ENCODE assay signal across 19 cellular contexts in genomic region chr3:31392568-31392967, GRCh38.
A peak's percentile ranks its signal among the peaks of the same experiment; 100 is the strongest.
DNase-seq lines count a peak whose midpoint lies in the region; ATAC-seq and TF ChIP-seq lines count a peak whose summit lies in the region.
"Had no signal": no experiment of that assay in that cellular context is flagged by ENCODE, and none has a peak within 500 bp of the region (broad histone marks: within the 10 kb centered on the region; RNA-seq: fewer than 3 reads in every experiment).

No MANE protein-coding gene starts in this region.

- no peak overlapping the region for H3K4me3 ChIP-seq in ascending aorta
- H3K4me3 ChIP-seq: adrenal gland, GM23248 had no signal

- no peak overlapping the region for H3K4me3 Mint-ChIP-seq in T-cell
- H3K4me3 Mint-ChIP-seq: mesothelial cell of epicardium had no signal

- no peaks in the 10 kb centered on the region for H3K27me3 ChIP-seq in ascending aorta
- H3K27me3 ChIP-seq: adrenal gland, neutrophil had no signal

- intact Hi-C loops in ascending aorta (cut with DNase I), result no loop called here

- CTCF ChIA-PET in T-cell (lab: Charles Lee), result no interaction called here

- DNase-seq in T-cell (no peak), hypothalamus (lab: John Stamatoyannopoulos, UW) (no peak), ascending aorta (ENCODE audit: low spot score in 2 of 2) (no peak)
- DNase-seq in activated naive CD4-positive, alpha-beta T cell treated with anti-CD3 and anti-CD28 coated beads, Interleukin-2, amount 50 U/mL, for 16 hours, result no peak
- DNase-seq: activated T-cell treated with anti-CD3 and anti-CD28 coated beads, Interleukin-2, amount 50 U/mL, for 48 hours; adrenal gland; caudate nucleus; effector memory CD4-positive, alpha-beta T cell; GM23248; NCI-H1694; NCI-H524 treated with DMSO at 0.1 percent for 48 hours; PC-3 had no signal

- no peaks in the 10 kb centered on the region for H3K9me3 ChIP-seq in ascending aorta
- H3K9me3 ChIP-seq: adrenal gland, neutrophil had no signal

- H3K27me3 Mint-ChIP-seq in T-cell, result no peaks in the 10 kb centered on the region

- peaks cover 0 to 1% (median 0%) of the 10 kb centered on the region in 3 donors for H3K9me3 Mint-ChIP-seq in T-cell

- peak overlapping the region; percentile 0 to 2 for H3K27ac Mint-ChIP-seq in T-cell
- H3K27ac Mint-ChIP-seq: mesothelial cell of epicardium had no signal

- POLR2A ChIA-PET in T-cell (lab: Charles Lee), result interaction anchor here in 1 of 2 donors (0.7 kb wide), 1 partner anchor 328 kb away, joined by 3 read pairs; no protein-coding TSS in a partner anchor

- peak; percentile 68 for ATAC-seq in GM18511 (IDR thresholded peaks at IDR 0.05; ENCODE audit: unreplicated experiment)
- ATAC-seq in GM21360 (IDR thresholded peaks at IDR 0.05; ENCODE audit: unreplicated experiment), result peak; percentile 78
- ATAC-seq in HG02885 (IDR thresholded peaks at IDR 0.05; ENCODE audit: poor library complexity, unreplicated experiment), result peak; percentile 72
- peak in 2 of 4 experiments; percentile 43 to 47 for ATAC-seq in T-cell (replicated peaks in 1 of 4)
- ATAC-seq in GM18517 (IDR thresholded peaks at IDR 0.05; ENCODE audit: unreplicated experiment), result no peak
- ATAC-seq: PC-3, SK-N-SH treated with all-trans-retinoic acid at 6 μM for 48 hours had no signal

- H3K4me1 Mint-ChIP-seq in T-cell, result peaks cover 10 to 20% (median 13%) of the 10 kb centered on the region in 3 donors

- no peaks in the 10 kb centered on the region for H3K36me3 ChIP-seq in ascending aorta
- H3K36me3 ChIP-seq: adrenal gland, neutrophil had no signal

- no peak overlapping the region for H3K27ac ChIP-seq in ascending aorta
- H3K27ac ChIP-seq: adrenal gland, GM23248, neutrophil had no signal

- peaks cover under 1% of the 10 kb centered on the region for H3K36me3 Mint-ChIP-seq in T-cell

- H3K4me1 ChIP-seq in ascending aorta, result no peaks in the 10 kb centered on the region
- H3K4me1 ChIP-seq: adrenal gland had no signal

- no peak for TF ChIP-seq CTCF in ascending aorta (IDR thresholded peaks at IDR 0.05)
